ENCODE assay signal across 20 cellular contexts in the genomic region with DNA sequence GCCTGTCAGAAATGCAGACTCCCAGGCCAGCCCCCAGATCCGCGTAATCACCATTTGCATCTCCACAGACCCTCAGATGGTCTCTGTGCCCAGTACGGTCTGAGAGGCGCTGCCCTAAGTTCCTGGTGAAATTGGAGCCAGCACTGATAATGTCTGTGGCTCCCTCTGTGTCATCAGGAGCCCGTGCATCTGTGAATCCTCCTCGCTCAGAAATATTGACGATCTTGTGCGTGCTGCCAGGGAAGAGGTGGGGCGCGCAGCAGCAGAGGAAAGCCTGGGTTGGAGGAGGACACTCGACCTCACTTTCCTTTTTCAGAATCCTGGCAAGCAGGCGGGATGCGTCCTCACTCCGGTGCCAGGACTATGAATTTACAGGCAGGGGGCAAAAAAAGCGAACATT.
DNase-seq lines count a peak whose midpoint lies in the region; ATAC-seq and TF ChIP-seq lines count a peak whose summit lies in the region.
"Had no signal": no experiment of that assay in that cellular context is flagged by ENCODE, and none has a peak within 500 bp of the region (broad histone marks: within the 10 kb centered on the region; RNA-seq: fewer than 3 reads in every experiment).

No MANE protein-coding gene starts in this region.

- peak overlapping the region; percentile 58 for H3K27ac ChIP-seq in left ventricle myocardium inferior (replicated peaks)
- no peak overlapping the region for H3K27ac ChIP-seq in aorta (ENCODE audit: low read depth in 1 of 2, low read length in 2 of 2)
- H3K27ac ChIP-seq in RWPE1 = no peak overlapping the region
- H3K27ac ChIP-seq: HL-60, Peyer's patch, WERI-Rb-1 had no signal

- H3K4me3 ChIP-seq in left ventricle myocardium inferior = peak overlapping the region; percentile 48
- no peak overlapping the region for H3K4me3 ChIP-seq in aorta (ENCODE audit: low read length in 2 of 2)
- H3K4me3 ChIP-seq: Peyer's patch had no signal

- CTCF ChIA-PET in RWPE1 (lab: Yijun Ruan, JAX) = no interaction called here

- H3K36me3 ChIP-seq in left ventricle myocardium inferior = no peaks in the 10 kb centered on the region
- no peaks in the 10 kb centered on the region for H3K36me3 ChIP-seq in aorta (ENCODE audit: control insufficient read depth in 1 of 2, insufficient read depth in 2 of 2, low read length in 1 of 2)
- H3K36me3 ChIP-seq: Peyer's patch, WERI-Rb-1 had no signal

- POLR2A ChIA-PET in RWPE1 (lab: Yijun Ruan, JAX; ENCODE audit: low non-redundant PET) = no interaction called here

- no peaks in the 10 kb centered on the region for H3K4me1 Mint-ChIP-seq in activated CD4-positive, alpha-beta T cell treated with anti-CD3 and anti-CD28 coated beads, Interleukin-2, amount 10 ng/mL, durations not matched to agents 24 days and 14 days
- peaks cover 41% of the 10 kb centered on the region for H3K4me1 Mint-ChIP-seq in nephron progenitor cell
- H3K4me1 Mint-ChIP-seq: CD14-positive monocyte, memory B cell, T-cell had no signal

- WGBS in aorta, 2 donors = 51 to 53% methylated on average over 15 of the region's 15 CpGs

- no peak overlapping the region for H3K4me3 Mint-ChIP-seq in activated CD4-positive, alpha-beta T cell treated with anti-CD3 and anti-CD28 coated beads, Interleukin-2, amount 10 ng/mL, durations not matched to agents 24 days and 14 days
- peak overlapping the region; percentile 79 for H3K4me3 Mint-ChIP-seq in nephron progenitor cell
- H3K4me3 Mint-ChIP-seq: CD14-positive monocyte; HFFc6; memory B cell; stimulated activated naive CD8-positive, alpha-beta T cell treated with anti-CD3 and anti-CD28 coated beads, Interleukin-15, Interleukin-2, amounts not matched to agents 100 ng/mL and 50 ng/mL, for 24 hours; T-cell had no signal

- intact Hi-C loops in activated CD4-positive, alpha-beta T cell treated with anti-CD3 and anti-CD28 coated beads, Interleukin-2, amount 10 ng/mL, durations not matched to agents 24 days and 14 days (cut with micrococcal nuclease) = no loop called here
- intact Hi-C loops in left ventricle myocardium inferior (cut with micrococcal nuclease) (no loop called here), aorta (cut with DNase I) (no loop called here)

- H3K27me3 Mint-ChIP-seq in activated CD4-positive, alpha-beta T cell treated with anti-CD3 and anti-CD28 coated beads, Interleukin-2, amount 10 ng/mL, durations not matched to agents 24 days and 14 days = no peaks in the 10 kb centered on the region
- peaks cover 9% of the 10 kb centered on the region for H3K27me3 Mint-ChIP-seq in nephron progenitor cell (ENCODE audit: low read depth, poor library complexity)
- H3K27me3 Mint-ChIP-seq: memory B cell; stimulated activated naive CD8-positive, alpha-beta T cell treated with anti-CD3 and anti-CD28 coated beads, Interleukin-15, Interleukin-2, amounts not matched to agents 100 ng/mL and 50 ng/mL, for 24 hours had no signal

- ATAC-seq in aorta (ENCODE audit: low FRiP score) (peak; percentile 17), GM19023 (IDR thresholded peaks at IDR 0.05; ENCODE audit: unreplicated experiment) (no peak)
- ATAC-seq: T-cell had no signal

- H3K9me3 ChIP-seq in left ventricle myocardium inferior (replicated peaks) (no peaks in the 10 kb centered on the region), aorta (ENCODE audit: control insufficient read depth, low read length) (no peaks in the 10 kb centered on the region)

- no peaks in the 10 kb centered on the region for H3K36me3 Mint-ChIP-seq in activated CD4-positive, alpha-beta T cell treated with anti-CD3 and anti-CD28 coated beads, Interleukin-2, amount 10 ng/mL, durations not matched to agents 24 days and 14 days (ENCODE audit: low read depth)
- H3K36me3 Mint-ChIP-seq in nephron progenitor cell (ENCODE audit: low read depth) = no peaks in the 10 kb centered on the region
- H3K36me3 Mint-ChIP-seq: CD14-positive monocyte, memory B cell, T-cell had no signal

- H3K4me1 ChIP-seq in left ventricle myocardium inferior (no peaks in the 10 kb centered on the region), aorta (ENCODE audit: control insufficient read depth in 1 of 2, insufficient read depth in 2 of 2, low read length in 2 of 2) (no peaks in the 10 kb centered on the region)
- H3K4me1 ChIP-seq: Peyer's patch had no signal

- TF ChIP-seq CTCF in left ventricle myocardium inferior (IDR thresholded peaks at IDR 0.05; ENCODE audit: borderline replicate concordance) = no peak
- TF ChIP-seq CTCF in nephron progenitor cell (IDR thresholded peaks at IDR 0.05) = no peak
- TF ChIP-seq CTCF in RWPE1 (conservative IDR thresholded peaks at IDR 0.05; ENCODE audit: low read depth) = no peak

- no peaks in the 10 kb centered on the region for H3K9me3 Mint-ChIP-seq in activated CD4-positive, alpha-beta T cell treated with anti-CD3 and anti-CD28 coated beads, Interleukin-2, amount 10 ng/mL, durations not matched to agents 24 days and 14 days
- H3K9me3 Mint-ChIP-seq in nephron progenitor cell = peaks cover 4% of the 10 kb centered on the region

- H3K27me3 ChIP-seq in left ventricle myocardium inferior (ENCODE audit: low read depth) (peaks cover 28% of the 10 kb centered on the region), aorta (ENCODE audit: control insufficient read depth in 1 of 2, insufficient read depth in 2 of 2, low read length in 1 of 2) (no peaks in the 10 kb centered on the region)
- H3K27me3 ChIP-seq: Peyer's patch had no signal

- no peak overlapping the region for H3K27ac Mint-ChIP-seq in activated CD4-positive, alpha-beta T cell treated with anti-CD3 and anti-CD28 coated beads, Interleukin-2, amount 10 ng/mL, durations not matched to agents 24 days and 14 days
- H3K27ac Mint-ChIP-seq in nephron progenitor cell = peak overlapping the region; percentile 76
- H3K27ac Mint-ChIP-seq: CD14-positive monocyte; HFFc6; memory B cell; stimulated activated naive CD8-positive, alpha-beta T cell treated with anti-CD3 and anti-CD28 coated beads, Interleukin-15, Interleukin-2, amounts not matched to agents 100 ng/mL and 50 ng/mL, for 24 hours; T-cell had no signal

- DNase-seq in activated CD4-positive, alpha-beta T cell treated with anti-CD3 and anti-CD28 coated beads, Interleukin-2, amount 10 ng/mL, durations not matched to agents 24 days and 14 days = peak; percentile 11
- DNase-seq in activated CD4-positive, alpha-beta T cell treated with anti-CD3 and anti-CD28 coated beads, Interleukin-2, amount 50 U/mL, for 48 hours = no peak
- DNase-seq in left ventricle myocardium inferior = no peak
- no peak for DNase-seq in nephron progenitor cell
- no peak for DNase-seq in aorta
- DNase-seq in RWPE1 (ENCODE audit: low spot score) = no peak
- DNase-seq in RKO (ENCODE audit: low spot score) = no peak
- DNase-seq: activated effector memory CD4-positive, alpha-beta T cell treated with Interleukin-2 at 50 U/mL for 16 hours; anterior cingulate cortex; HFFc6; Kasumi-1; NCI-H526 treated with DMSO at 0.1 percent for 48 hours; Peyer's patch; T-cell; WERI-Rb-1 had no signal
